ENCODE assay signal across 20 cellular contexts in genomic region chr3:8775602-8776001, GRCh38. TPM values are rescaled to one million over a fixed set of nuclear protein-coding genes. Genes with fewer than 3 reads are reported as not detected.
DNase-seq lines count a peak whose midpoint lies in the region; ATAC-seq and TF ChIP-seq lines count a peak whose summit lies in the region.
"Had no signal": no experiment of that assay in that cellular context is flagged by ENCODE, and none has a peak within 500 bp of the region (broad histone marks: within the 10 kb centered on the region; RNA-seq: fewer than 3 reads in every experiment).

No MANE protein-coding gene starts in this region.

- H3K27me3 ChIP-seq in endodermal cell (ENCODE audit: control insufficient read depth, insufficient read depth, low read length, poor library complexity, severe bottlenecking), result no peaks in the 10 kb centered on the region
- no peaks in the 10 kb centered on the region for H3K27me3 ChIP-seq in trophoblast cell (ENCODE audit: insufficient read depth, low read length)
- H3K27me3 ChIP-seq in hepatocyte, result no peaks in the 10 kb centered on the region
- H3K27me3 ChIP-seq: BLaER1 treated with 17β-estradiol and CSF1 and Interleukin-3, amounts not matched to agents 10 nM and 100 nM had no signal

- H2AK5ac ChIP-seq in trophoblast cell (ENCODE audit: low read length), result no peak overlapping the region

- no peak overlapping the region for H4K91ac ChIP-seq in trophoblast cell (ENCODE audit: low read depth, low read length)

- no peak overlapping the region for H2BK5ac ChIP-seq in trophoblast cell (ENCODE audit: low read depth, low read length, poor library complexity)

- H3K36me3 ChIP-seq in endodermal cell (ENCODE audit: control insufficient read depth, insufficient read depth, low read length), result no peaks in the 10 kb centered on the region
- H3K36me3 ChIP-seq in trophoblast cell (ENCODE audit: control insufficient read depth in 1 of 2, insufficient read depth in 2 of 2, low read length in 2 of 2), result no peaks in the 10 kb centered on the region
- no peaks in the 10 kb centered on the region for H3K36me3 ChIP-seq in hepatocyte (replicated peaks; ENCODE audit: insufficient read depth, low read depth)
- H3K36me3 ChIP-seq: BLaER1 treated with 17β-estradiol and CSF1 and Interleukin-3, amounts not matched to agents 10 nM and 100 nM had no signal

- H3K18ac ChIP-seq in trophoblast cell (ENCODE audit: low read length), result no peak overlapping the region

- H3K9me3 Mint-ChIP-seq in activated CD4-positive, alpha-beta T cell treated with anti-CD3 and anti-CD28 coated beads, Interleukin-2, amount 10 ng/mL, durations not matched to agents 24 days and 14 days, result no peaks in the 10 kb centered on the region
- no peaks in the 10 kb centered on the region for H3K9me3 Mint-ChIP-seq in activated CD4-positive, alpha-beta T cell treated with anti-CD3 and anti-CD28 coated beads, Interleukin-2, amount 10 ng/mL, durations not matched to agents 7 days and 5 days
- H3K9me3 Mint-ChIP-seq in HFFc6 (no peaks in the 10 kb centered on the region), endodermal cell (no peaks in the 10 kb centered on the region)
- H3K9me3 Mint-ChIP-seq: CD4-positive, alpha-beta T cell; H9 had no signal

- no peaks in the 10 kb centered on the region for H3K36me3 Mint-ChIP-seq in activated CD4-positive, alpha-beta T cell treated with anti-CD3 and anti-CD28 coated beads, Interleukin-2, amount 10 ng/mL, durations not matched to agents 24 days and 14 days (ENCODE audit: low read depth)
- H3K36me3 Mint-ChIP-seq in activated CD4-positive, alpha-beta T cell treated with anti-CD3 and anti-CD28 coated beads, Interleukin-2, amount 10 ng/mL, durations not matched to agents 7 days and 5 days (ENCODE audit: low read depth), result no peaks in the 10 kb centered on the region
- no peaks in the 10 kb centered on the region for H3K36me3 Mint-ChIP-seq in HFFc6 (ENCODE audit: low read depth)
- H3K36me3 Mint-ChIP-seq in endodermal cell (ENCODE audit: low read depth), result peaks cover 2% of the 10 kb centered on the region

- H3K9ac ChIP-seq in endodermal cell (ENCODE audit: extremely low read depth, low read length, poor library complexity, severe bottlenecking) (no peak overlapping the region), trophoblast cell (ENCODE audit: low read length) (no peak overlapping the region)
- H3K9ac ChIP-seq: BLaER1 treated with 17β-estradiol and CSF1 and Interleukin-3, amounts not matched to agents 10 nM and 100 nM had no signal

- no peaks in the 10 kb centered on the region for H3K79me2 ChIP-seq in trophoblast cell (ENCODE audit: control insufficient read depth, insufficient read depth, low read length, poor library complexity)
- no peaks in the 10 kb centered on the region for H3K79me2 ChIP-seq in hepatocyte

- POLR2A ChIA-PET in activated CD4-positive, alpha-beta T cell treated with anti-CD3 and anti-CD28 coated beads, Interleukin-2, amount 10 ng/mL, durations not matched to agents 7 days and 5 days (lab: Charles Lee), result no interaction called here

- H3K9me3 ChIP-seq in endodermal cell (ENCODE audit: control insufficient read depth, low read length) (no peaks in the 10 kb centered on the region), trophoblast cell (ENCODE audit: insufficient read depth, low read depth, low read length) (no peaks in the 10 kb centered on the region), hepatocyte (ENCODE audit: low read depth) (no peaks in the 10 kb centered on the region)
- H3K9me3 ChIP-seq: BLaER1 treated with 17β-estradiol and CSF1 and Interleukin-3, amounts not matched to agents 10 nM and 100 nM had no signal

- H3K4me3 ChIP-seq in endodermal cell (ENCODE audit: low read length) (no peak overlapping the region), trophoblast cell (ENCODE audit: low read depth, low read length) (no peak overlapping the region), hepatocyte (no peak overlapping the region)
- H3K4me3 ChIP-seq: BLaER1 treated with 17β-estradiol and CSF1 and Interleukin-3, amounts not matched to agents 10 nM and 100 nM; GM12878; K562 had no signal

- H3K27ac Mint-ChIP-seq in activated CD4-positive, alpha-beta T cell treated with anti-CD3 and anti-CD28 coated beads, Interleukin-2, amount 10 ng/mL, durations not matched to agents 24 days and 14 days, result no peak overlapping the region
- H3K27ac Mint-ChIP-seq in activated CD4-positive, alpha-beta T cell treated with anti-CD3 and anti-CD28 coated beads, Interleukin-2, amount 10 ng/mL, durations not matched to agents 7 days and 5 days, result no peak overlapping the region
- H3K27ac Mint-ChIP-seq in HFFc6 (peak overlapping the region; percentile 83), endodermal cell (peak overlapping the region; percentile 4)
- H3K27ac Mint-ChIP-seq: CD4-positive, alpha-beta T cell had no signal

- H2BK12ac ChIP-seq in trophoblast cell (ENCODE audit: low read length), result peak overlapping the region; percentile 29

- peaks cover 2% of the 10 kb centered on the region for H3K79me1 ChIP-seq in trophoblast cell (ENCODE audit: low read length)

- H4K12ac ChIP-seq in trophoblast cell (ENCODE audit: low read depth, low read length), result no peak overlapping the region

- CTCF ChIA-PET in activated CD4-positive, alpha-beta T cell treated with anti-CD3 and anti-CD28 coated beads, Interleukin-2, amount 10 ng/mL, durations not matched to agents 7 days and 5 days (lab: Charles Lee), result no interaction called here

- H4K8ac ChIP-seq in trophoblast cell (ENCODE audit: low read depth, low read length), result no peak overlapping the region

- no peak overlapping the region for H3K23ac ChIP-seq in trophoblast cell (ENCODE audit: low read length)

- peak; percentile 13 for DNase-seq in activated CD4-positive, alpha-beta T cell treated with anti-CD3 and anti-CD28 coated beads, Interleukin-2, amount 10 ng/mL, durations not matched to agents 24 days and 14 days
- no peak for DNase-seq in activated CD4-positive, alpha-beta T cell treated with anti-CD3 and anti-CD28 coated beads, Interleukin-2, amount 10 ng/mL, durations not matched to agents 7 days and 5 days
- DNase-seq in HFFc6 (no peak), endodermal cell (no peak), trophoblast cell (peak; percentile 53 to 77), hepatocyte (ENCODE audit: low spot score) (no peak), left ventricle myocardium superior (no peak)
- DNase-seq: Calu3; CD4-positive, alpha-beta T cell; DMS 273 treated with DMSO at 0.1 percent for 48 hours; GOT3; H9 had no signal

- H4K20me1 ChIP-seq in hepatocyte (ENCODE audit: insufficient read depth, poor library complexity, severe bottlenecking), result no peaks in the 10 kb centered on the region
- H4K20me1 ChIP-seq: BLaER1 treated with 17β-estradiol and CSF1 and Interleukin-3, amounts not matched to agents 10 nM and 100 nM had no signal

- intact Hi-C loops in activated CD4-positive, alpha-beta T cell treated with anti-CD3 and anti-CD28 coated beads, Interleukin-2, amount 10 ng/mL, durations not matched to agents 24 days and 14 days (cut with micrococcal nuclease), result no loop called here
- intact Hi-C loops in left ventricle myocardium superior (cut with micrococcal nuclease), result no loop called here

- H3K4me1 ChIP-seq in endodermal cell (ENCODE audit: control insufficient read depth, insufficient read depth, low read length) (peaks cover 4% of the 10 kb centered on the region), trophoblast cell (ENCODE audit: control insufficient read depth in 1 of 2, insufficient read depth in 2 of 2, low read length in 2 of 2) (peaks cover 2 to 14% of the 10 kb centered on the region in 2 experiments), hepatocyte (ENCODE audit: insufficient read depth) (no peaks in the 10 kb centered on the region)

- WGBS in endodermal cell (ENCODE audit: insufficient coverage in 1 of 2, insufficient read length in 1 of 2), 2 experiments, result 92 to 95% methylated on average over 6 of the region's 6 CpGs
- no CpG with 5 or more reads among the region's 6 CpGs for WGBS in trophoblast cell (ENCODE audit: extremely low coverage, insufficient coverage, insufficient read length)
- WGBS in hepatocyte (ENCODE audit: low lambda C conversion rate, missing lambda C conversion rate), result 94% methylated on average over 6 of the region's 6 CpGs

- TF ChIP-seq CTCF in HFFc6 (IDR thresholded peaks at IDR 0.05), result no peak
- no peak for TF ChIP-seq CTCF in endodermal cell (conservative IDR thresholded peaks at IDR 0.05)
- TF ChIP-seq CTCF in hepatocyte (IDR thresholded peaks at IDR 0.05; ENCODE audit: poor library complexity), result no peak

- H3K27me3 Mint-ChIP-seq in activated CD4-positive, alpha-beta T cell treated with anti-CD3 and anti-CD28 coated beads, Interleukin-2, amount 10 ng/mL, durations not matched to agents 24 days and 14 days, result peaks cover 5% of the 10 kb centered on the region
- H3K27me3 Mint-ChIP-seq in activated CD4-positive, alpha-beta T cell treated with anti-CD3 and anti-CD28 coated beads, Interleukin-2, amount 10 ng/mL, durations not matched to agents 7 days and 5 days, result peaks cover 8% of the 10 kb centered on the region
- H3K27me3 Mint-ChIP-seq in HFFc6 (ENCODE audit: insufficient read depth) (peaks cover 2% of the 10 kb centered on the region; the same call in 1 of the 2 replicates), endodermal cell (ENCODE audit: insufficient read depth) (peaks cover 7% of the 10 kb centered on the region)

- H3K27ac ChIP-seq in endodermal cell (ENCODE audit: low read depth, low read length) (no peak overlapping the region), trophoblast cell (ENCODE audit: low read depth, low read length) (no peak overlapping the region), hepatocyte (no peak overlapping the region)
- H3K27ac ChIP-seq: 22Rv1; BLaER1 treated with 17β-estradiol and CSF1 and Interleukin-3, amounts not matched to agents 10 nM and 100 nM had no signal

- H3K4me3 Mint-ChIP-seq in activated CD4-positive, alpha-beta T cell treated with anti-CD3 and anti-CD28 coated beads, Interleukin-2, amount 10 ng/mL, durations not matched to agents 24 days and 14 days, result no peak overlapping the region
- H3K4me3 Mint-ChIP-seq in activated CD4-positive, alpha-beta T cell treated with anti-CD3 and anti-CD28 coated beads, Interleukin-2, amount 10 ng/mL, durations not matched to agents 7 days and 5 days, result no peak overlapping the region
- H3K4me3 Mint-ChIP-seq in HFFc6 (peak overlapping the region; percentile 56), endodermal cell (no peak overlapping the region)
- H3K4me3 Mint-ChIP-seq: CD4-positive, alpha-beta T cell; H9 had no signal

- no peak overlapping the region for H2BK120ac ChIP-seq in trophoblast cell (ENCODE audit: insufficient read depth, low read length, poor library complexity)

- H2AFZ ChIP-seq in trophoblast cell (ENCODE audit: insufficient read depth, low read length, poor library complexity), result no peak overlapping the region
- H2AFZ ChIP-seq in hepatocyte, result no peak overlapping the region

- H3K9me2 ChIP-seq in hepatocyte (replicated peaks; ENCODE audit: insufficient read depth), result no peaks in the 10 kb centered on the region

- H3K4me2 ChIP-seq in trophoblast cell (ENCODE audit: low read length) (no peak overlapping the region), hepatocyte (no peak overlapping the region)
- H3K4me2 ChIP-seq: BLaER1 treated with 17β-estradiol and CSF1 and Interleukin-3, amounts not matched to agents 10 nM and 100 nM had no signal

- no peak overlapping the region for H3K4ac ChIP-seq in trophoblast cell (ENCODE audit: low read depth, low read length)

- no peak overlapping the region for H3K14ac ChIP-seq in trophoblast cell (ENCODE audit: low read length)

- no peaks in the 10 kb centered on the region for H3K4me1 Mint-ChIP-seq in activated CD4-positive, alpha-beta T cell treated with anti-CD3 and anti-CD28 coated beads, Interleukin-2, amount 10 ng/mL, durations not matched to agents 24 days and 14 days
- no peaks in the 10 kb centered on the region for H3K4me1 Mint-ChIP-seq in activated CD4-positive, alpha-beta T cell treated with anti-CD3 and anti-CD28 coated beads, Interleukin-2, amount 10 ng/mL, durations not matched to agents 7 days and 5 days
- H3K4me1 Mint-ChIP-seq in HFFc6 (ENCODE audit: low read depth), result peaks cover 66% of the 10 kb centered on the region
- H3K4me1 Mint-ChIP-seq in endodermal cell, result peaks cover 23% of the 10 kb centered on the region

- ATAC-seq in GM18909 (IDR thresholded peaks at IDR 0.05; ENCODE audit: poor library complexity, unreplicated experiment), result no peak
- ATAC-seq in left ventricle myocardium superior, result no peak
- ATAC-seq: GM12878, K562 had no signal

RNA-seq across cellular contexts. Expression of gene OXTR, which starts 6.2 kb away (rescaled TPM):
- 0.70 and 0.78 TPM in 2 replicates for total RNA-seq in activated CD4-positive, alpha-beta T cell treated with anti-CD3 and anti-CD28 coated beads, Interleukin-2, amount 10 ng/mL, durations not matched to agents 24 days and 14 days
- total RNA-seq in activated CD4-positive, alpha-beta T cell treated with anti-CD3 and anti-CD28 coated beads, Interleukin-2, amount 10 ng/mL, durations not matched to agents 7 days and 5 days, result under 1 TPM; 0.65 to 0.82 TPM
- total RNA-seq in HFFc6 (2021; fragmentation: NEBNext Ultra II Directional; extraction: Animal tissue kit (Norgen Biotek cat#: 25700)), result 100 to 1,000 TPM; 596 to 899 (median 635) TPM
- total RNA-seq in endodermal cell (10 to 100 TPM; 10.6 to 13.1 TPM), hepatocyte (1.6 and 1.9 TPM in 2 replicates), left ventricle myocardium superior (0.20 TPM)
- 8.5 TPM for polyA plus RNA-seq in endodermal cell (2013, experiment 1 of 2)
- polyA plus RNA-seq in endodermal cell (2013, experiment 2 of 2), result 10.4 TPM
- 9.8 and 10.8 TPM in 2 replicates for polyA plus RNA-seq in trophoblast cell (2013)
- 0.97 and 1.3 TPM in 2 replicates for polyA plus RNA-seq in hepatocyte

RNA-seq across cellular contexts. Expression of gene CAV3, which starts 42.0 kb away (rescaled TPM):
- total RNA-seq in activated CD4-positive, alpha-beta T cell treated with anti-CD3 and anti-CD28 coated beads, Interleukin-2, amount 10 ng/mL, durations not matched to agents 24 days and 14 days, result not detected in 2 replicates
- not detected for total RNA-seq in activated CD4-positive, alpha-beta T cell treated with anti-CD3 and anti-CD28 coated beads, Interleukin-2, amount 10 ng/mL, durations not matched to agents 7 days and 5 days
- under 1 TPM in 1 of 6 experiments, not detected in 5; 0.25 TPM for total RNA-seq in HFFc6 (2021; fragmentation: NEBNext Ultra II Directional; extraction: Animal tissue kit (Norgen Biotek cat#: 25700))
- total RNA-seq in endodermal cell (not detected), hepatocyte (not detected in 2 replicates), left ventricle myocardium superior (28.2 TPM)
- not detected for polyA plus RNA-seq in endodermal cell (2013, experiment 1 of 2)
- not detected for polyA plus RNA-seq in endodermal cell (2013, experiment 2 of 2)
- not detected in 2 replicates for polyA plus RNA-seq in trophoblast cell (2013)
- polyA plus RNA-seq in hepatocyte, result not detected in 2 replicates
- total RNA-seq: A673; Calu3; CD4-positive, alpha-beta T cell; Daoy; GM12878; H9; HT1080; K562 had no signal
- polyA plus RNA-seq: GM12878, K562 had no signal

Comparison
In these comparisons a context has a peak if more than half of its experiments do, and no peak if none do; other contexts are left out.
1. DNase-seq: peak in activated CD4-positive, alpha-beta T cell treated with anti-CD3 and anti-CD28 coated beads, Interleukin-2, amount 10 ng/mL, durations not matched to agents 24 days and 14 days (single experiment) and trophoblast cell (2 of 2); none in activated CD4-positive, alpha-beta T cell treated with anti-CD3 and anti-CD28 coated beads, Interleukin-2, amount 10 ng/mL, durations not matched to agents 7 days and 5 days (single experiment), HFFc6 (single experiment), endodermal cell (single experiment), hepatocyte (single experiment) and left ventricle myocardium superior (single experiment).
2. H3K27ac Mint-ChIP-seq: peak in HFFc6 (single experiment) and endodermal cell (single experiment); none in activated CD4-positive, alpha-beta T cell treated with anti-CD3 and anti-CD28 coated beads, Interleukin-2, amount 10 ng/mL, durations not matched to agents 24 days and 14 days (single experiment) and activated CD4-positive, alpha-beta T cell treated with anti-CD3 and anti-CD28 coated beads, Interleukin-2, amount 10 ng/mL, durations not matched to agents 7 days and 5 days (single experiment).
3. RNA of gene OXTR, which starts 6.2 kb away (total RNA-seq): 596 to 899 TPM in HFFc6; 10.6 to 13.1 TPM in endodermal cell, 1.6 to 1.9 TPM in hepatocyte, 0.65 to 0.82 TPM in activated CD4-positive, alpha-beta T cell treated with anti-CD3 and anti-CD28 coated beads, Interleukin-2, amount 10 ng/mL, durations not matched to agents 7 days and 5 days, 0.70 to 0.78 TPM in activated CD4-positive, alpha-beta T cell treated with anti-CD3 and anti-CD28 coated beads, Interleukin-2, amount 10 ng/mL, durations not matched to agents 24 days and 14 days and 0.20 TPM in left ventricle myocardium superior (single experiment); every median in the first group is over 10 times any median in the second.
4. RNA of gene CAV3, which starts 42.0 kb away (total RNA-seq): 28.2 TPM in left ventricle myocardium superior (single experiment); 0.25 TPM in HFFc6, not detected in activated CD4-positive, alpha-beta T cell treated with anti-CD3 and anti-CD28 coated beads, Interleukin-2, amount 10 ng/mL, durations not matched to agents 24 days and 14 days, not detected in activated CD4-positive, alpha-beta T cell treated with anti-CD3 and anti-CD28 coated beads, Interleukin-2, amount 10 ng/mL, durations not matched to agents 7 days and 5 days, not detected in endodermal cell and not detected in hepatocyte; every median in the first group is over 10 times any median in the second.